Comparison of ENCODE assay signal across 1 cellular context in the genomic region with DNA sequence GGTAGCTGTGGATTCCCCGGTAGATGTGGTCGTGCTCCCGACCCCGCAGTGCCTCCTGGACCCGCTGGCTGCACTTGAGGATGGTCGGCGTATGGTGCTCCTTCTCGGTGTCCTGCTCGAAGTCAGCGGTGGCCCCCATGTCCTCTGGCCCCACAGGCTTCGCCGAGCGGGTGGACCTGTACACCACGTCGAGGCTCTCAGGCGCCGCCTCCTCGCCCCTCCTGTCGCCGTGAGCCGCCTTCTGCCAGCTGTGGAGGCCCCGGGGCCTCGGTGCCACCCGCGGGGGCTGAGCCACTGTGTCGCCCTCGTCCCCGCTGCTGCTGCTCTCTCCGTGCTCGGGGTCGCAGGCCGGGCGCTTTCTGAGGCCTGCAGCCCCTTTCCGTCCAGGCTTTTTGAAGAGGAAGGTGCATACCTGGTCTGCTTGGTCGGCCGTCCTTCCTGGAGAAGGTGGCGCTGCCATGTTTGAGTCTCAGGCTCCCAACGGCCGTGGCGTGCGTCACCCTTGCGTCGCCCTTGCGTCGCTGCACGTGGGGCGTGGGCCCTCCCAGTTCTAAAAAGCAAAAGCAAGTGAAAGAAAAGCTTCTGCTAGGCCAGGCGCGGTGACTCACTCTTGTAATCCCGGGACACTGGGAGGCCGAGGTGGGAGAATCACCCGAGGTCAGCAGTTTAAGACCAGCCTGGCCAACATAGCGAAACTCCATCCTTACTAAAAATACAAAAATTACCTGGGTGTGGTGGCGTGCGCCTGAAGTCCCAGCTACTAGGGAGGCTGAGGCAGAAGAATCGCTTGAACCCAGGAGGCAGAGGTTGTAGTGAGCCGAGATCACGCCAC.
A peak's percentile ranks its signal among the peaks of the same experiment; 100 is the strongest.
TF ChIP-seq lines count a peak whose summit lies in the region.

A gene (minus strand): TSS at position 493 of the 832 bp plus-strand sequence. CDS start 33 bp downstream, at position 460.

TF ChIP-seq in HepG2, 621 proteins besides CTCF, POLR2A, EP300 and RAD21:
- TF ChIP-seq ARHGAP35 (CRISPR knock-in tag; IDR thresholded peaks at IDR 0.05; ENCODE audit: borderline replicate concordance) (no peak), AGO2 (optimal IDR thresholded peaks at IDR 0.05; ENCODE audit: low read depth, low read length) (peak; percentile 53), MAFF (IDR thresholded peaks at IDR 0.05; ENCODE audit: low read depth, low read length) (peak; percentile 75), MAFK (conservative IDR thresholded peaks at IDR 0.05 in 1 of 2, IDR thresholded peaks at IDR 0.05 in 1 of 2; ENCODE audit: low read length in 2 of 2) (peak; percentile 75 to 90), ZBTB38 (CRISPR knock-in tag; IDR thresholded peaks at IDR 0.05) (peak; percentile 74), HNRNPLL (IDR thresholded peaks at IDR 0.05; ENCODE audit: low read depth, low read length, poor library complexity, severe bottlenecking) (peak; percentile 11), ZEB1 (IDR thresholded peaks at IDR 0.05; ENCODE audit: insufficient replicate concordance, low read depth) (no peak)
- TF ChIP-seq, protein P1, sequence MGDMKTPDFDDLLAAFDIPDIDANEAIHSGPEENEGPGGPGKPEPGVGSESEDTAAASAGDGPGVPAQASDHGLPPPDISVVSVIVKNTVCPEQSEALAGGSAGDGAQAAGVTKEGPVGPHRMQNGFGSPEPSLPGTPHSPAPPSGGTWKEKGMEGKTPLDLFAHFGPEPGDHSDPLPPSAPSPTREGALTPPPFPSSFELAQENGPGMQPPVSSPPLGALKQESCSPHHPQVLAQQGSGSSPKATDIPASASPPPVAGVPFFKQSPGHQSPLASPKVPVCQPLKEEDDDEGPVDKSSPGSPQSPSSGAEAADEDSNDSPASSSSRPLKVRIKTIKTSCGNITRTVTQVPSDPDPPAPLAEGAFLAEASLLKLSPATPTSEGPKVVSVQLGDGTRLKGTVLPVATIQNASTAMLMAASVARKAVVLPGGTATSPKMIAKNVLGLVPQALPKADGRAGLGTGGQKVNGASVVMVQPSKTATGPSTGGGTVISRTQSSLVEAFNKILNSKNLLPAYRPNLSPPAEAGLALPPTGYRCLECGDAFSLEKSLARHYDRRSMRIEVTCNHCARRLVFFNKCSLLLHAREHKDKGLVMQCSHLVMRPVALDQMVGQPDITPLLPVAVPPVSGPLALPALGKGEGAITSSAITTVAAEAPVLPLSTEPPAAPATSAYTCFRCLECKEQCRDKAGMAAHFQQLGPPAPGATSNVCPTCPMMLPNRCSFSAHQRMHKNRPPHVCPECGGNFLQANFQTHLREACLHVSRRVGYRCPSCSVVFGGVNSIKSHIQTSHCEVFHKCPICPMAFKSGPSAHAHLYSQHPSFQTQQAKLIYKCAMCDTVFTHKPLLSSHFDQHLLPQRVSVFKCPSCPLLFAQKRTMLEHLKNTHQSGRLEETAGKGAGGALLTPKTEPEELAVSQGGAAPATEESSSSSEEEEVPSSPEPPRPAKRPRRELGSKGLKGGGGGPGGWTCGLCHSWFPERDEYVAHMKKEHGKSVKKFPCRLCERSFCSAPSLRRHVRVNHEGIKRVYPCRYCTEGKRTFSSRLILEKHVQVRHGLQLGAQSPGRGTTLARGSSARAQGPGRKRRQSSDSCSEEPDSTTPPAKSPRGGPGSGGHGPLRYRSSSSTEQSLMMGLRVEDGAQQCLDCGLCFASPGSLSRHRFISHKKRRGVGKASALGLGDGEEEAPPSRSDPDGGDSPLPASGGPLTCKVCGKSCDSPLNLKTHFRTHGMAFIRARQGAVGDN (CRISPR knock-in tag; IDR thresholded peaks at IDR 0.05) = peak; percentile 40
